In the genomic region with DNA sequence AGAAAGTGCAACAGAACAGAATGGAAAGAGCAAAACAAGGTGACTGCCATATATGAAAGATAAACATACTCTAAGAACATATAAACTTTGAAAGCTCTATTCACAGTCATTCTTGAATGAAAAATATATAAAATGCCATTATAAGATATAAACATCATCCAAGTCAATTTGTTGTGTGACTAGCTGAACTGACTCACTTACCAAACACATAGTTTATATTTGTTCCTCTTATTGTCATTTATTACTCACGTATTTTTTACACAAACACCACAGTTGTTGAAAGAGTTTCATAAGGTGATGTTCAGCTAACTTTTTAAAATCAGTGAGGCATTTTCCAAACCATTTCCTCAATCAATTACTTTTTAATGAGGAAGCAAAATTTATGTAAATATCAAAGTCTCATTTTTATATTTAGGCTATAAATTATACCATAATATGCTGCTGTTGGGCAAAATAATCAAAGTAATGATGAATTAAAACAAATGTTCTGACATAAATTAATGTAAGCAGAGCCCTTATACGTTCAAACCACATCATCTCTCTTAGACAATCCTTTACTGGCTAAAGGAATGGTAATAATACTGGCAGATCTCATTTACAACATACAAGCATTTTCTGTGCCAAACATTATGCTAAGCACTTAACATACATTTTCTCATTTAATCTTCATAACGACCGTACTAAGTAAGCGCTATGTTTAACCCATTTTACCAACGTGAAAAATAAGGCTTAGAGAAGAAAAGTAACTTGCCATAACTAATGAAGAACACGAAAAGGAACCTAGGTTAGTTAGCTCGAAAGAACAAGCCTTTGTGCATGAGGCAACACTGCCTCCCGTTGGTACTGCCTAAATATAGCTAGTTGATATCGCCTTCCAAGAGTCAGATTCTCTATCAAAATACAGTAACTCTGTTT, we compare ENCODE assay signal across 8 cellular contexts. TPM values are rescaled to one million over a fixed set of nuclear protein-coding genes. Genes with fewer than 3 reads are reported as not detected.
DNase-seq lines count a peak whose midpoint lies in the region; ATAC-seq, FAIRE-seq and TF ChIP-seq lines count a peak whose summit lies in the region.

No MANE protein-coding gene starts in this region.

- no peaks in the 10 kb centered on the region for H3K9me3 ChIP-seq in Panc1 (ENCODE audit: control insufficient read depth, insufficient read depth, low read depth, low read length)
- H3K9me3 ChIP-seq in iPS-18a (ENCODE audit: control insufficient read depth, low read depth, low read length), result no peaks in the 10 kb centered on the region

- intact Hi-C loops in Panc1 (cut with micrococcal nuclease; ENCODE audit: unreplicated experiment), result loop anchor here (10.0 kb wide), 1 partner anchor 637 kb away; no protein-coding TSS in a partner anchor

- H3K4me3 ChIP-seq in Panc1 (ENCODE audit: low read depth in 2 of 2, low read length in 2 of 2) (no peak overlapping the region), iPS-18a (ENCODE audit: low read length) (peak overlapping the region; percentile 22)

- POLR2A ChIA-PET in Panc1 (lab: Charles Lee), result no interaction called here

- H3K27ac ChIP-seq in Panc1 (ENCODE audit: low read length) (no peak overlapping the region), iPS-18a (ENCODE audit: low read length) (peak overlapping the region; percentile 52)

- ATAC-seq in GM19372 (IDR thresholded peaks at IDR 0.05; ENCODE audit: low read depth, unreplicated experiment) (peak; percentile 75), HG03432 (IDR thresholded peaks at IDR 0.05; ENCODE audit: unreplicated experiment) (peak; percentile 83), Panc1 (peak; percentile 73; the same call in 1 of the 2 replicates)

- peak; percentile 55 for FAIRE-seq in D721Med (lab: Jason Lieb, UNC)

- CTCF ChIA-PET in Panc1 (lab: Charles Lee), result no interaction called here

- TF ChIP-seq CTCF in D721Med (IDR thresholded peaks at IDR 0.05; ENCODE audit: insufficient read depth, missing control alignments), result peak; percentile 79
- peak; percentile 68; the same call in 1 of the 2 replicates for TF ChIP-seq CTCF in Panc1 (IDR thresholded peaks at IDR 0.05)

- H3K9ac ChIP-seq in iPS-18a (ENCODE audit: low read length), result peak overlapping the region; percentile 12

- peak overlapping the region; percentile 74 for H3K4me3 Mint-ChIP-seq in activated naive CD8-positive, alpha-beta T cell treated with anti-CD3 and anti-CD28 coated beads for 36 hours

- no peaks in the 10 kb centered on the region for H3K4me1 ChIP-seq in Panc1 (ENCODE audit: control insufficient read depth, insufficient read depth, low read length)
- H3K4me1 ChIP-seq in iPS-18a (ENCODE audit: control insufficient read depth, low read depth, low read length), result peaks cover 52% of the 10 kb centered on the region

- peaks cover 74% of the 10 kb centered on the region for H3K4me1 Mint-ChIP-seq in activated naive CD8-positive, alpha-beta T cell treated with anti-CD3 and anti-CD28 coated beads for 36 hours

- H3K27me3 ChIP-seq in Panc1 (ENCODE audit: control insufficient read depth, insufficient read depth, low read length) (no peaks in the 10 kb centered on the region), iPS-18a (ENCODE audit: control insufficient read depth, insufficient read depth, low read length) (no peaks in the 10 kb centered on the region)

- no peak for DNase-seq in D721Med (ENCODE audit: insufficient read length, low spot score)
- DNase-seq in Panc1 (ENCODE audit: low read depth, low spot score), result peak; percentile 71
- DNase-seq in activated naive CD8-positive, alpha-beta T cell treated with anti-CD3 and anti-CD28 coated beads for 36 hours, result peak; percentile 49
- peak; percentile 11 to 27 for DNase-seq in stimulated activated CD8-positive, alpha-beta memory T cell treated with anti-CD3 and anti-CD28 coated beads, Interleukin-15, amount 100 ng/mL, for 4 hours (ENCODE audit: low read depth in 2 of 2)
- DNase-seq in kidney glomerular epithelial cell (lab: John Stamatoyannopoulos, UW), result no peak

- no peaks in the 10 kb centered on the region for H3K27me3 Mint-ChIP-seq in activated naive CD8-positive, alpha-beta T cell treated with anti-CD3 and anti-CD28 coated beads for 36 hours

- peaks cover 68% of the 10 kb centered on the region for H3K36me3 Mint-ChIP-seq in activated naive CD8-positive, alpha-beta T cell treated with anti-CD3 and anti-CD28 coated beads for 36 hours

- H3K36me3 ChIP-seq in Panc1 (ENCODE audit: control insufficient read depth, insufficient read depth, low read length), result no peaks in the 10 kb centered on the region
- no peaks in the 10 kb centered on the region for H3K36me3 ChIP-seq in iPS-18a (ENCODE audit: control insufficient read depth, low read depth, low read length)

- peak overlapping the region; percentile 79 for H3K27ac Mint-ChIP-seq in activated naive CD8-positive, alpha-beta T cell treated with anti-CD3 and anti-CD28 coated beads for 36 hours

- BruUV-seq in Panc1 (replicated peaks; lab: Mats Ljungman, UMichigan), result no TSS peak

- no peaks in the 10 kb centered on the region for H3K9me3 Mint-ChIP-seq in activated naive CD8-positive, alpha-beta T cell treated with anti-CD3 and anti-CD28 coated beads for 36 hours

- in situ Hi-C loops in Panc1 (cut with HindIII; ENCODE audit: low pct_unique_long_range_greater_than_20kb, low sequenced_read_pairs), result no loop called here

RNA-seq across cellular contexts. Expression of a gene that starts 7.3 kb away (rescaled TPM):
- total RNA-seq in Panc1 (2021; ENCODE audit: unreplicated experiment), result 0.15 TPM
- not detected for polyA plus RNA-seq in Panc1 (2012; ENCODE audit: insufficient read length)
- total RNA-seq in activated naive CD8-positive, alpha-beta T cell treated with anti-CD3 and anti-CD28 coated beads for 36 hours, result 10 to 100 TPM; 89.3 to 93.6 TPM

Comparison
In these comparisons a context has a peak if more than half of its experiments do, and no peak if none do; other contexts are left out.
1. DNase-seq: peak in Panc1 (single experiment), activated naive CD8-positive, alpha-beta T cell treated with anti-CD3 and anti-CD28 coated beads for 36 hours (single experiment) and stimulated activated CD8-positive, alpha-beta memory T cell treated with anti-CD3 and anti-CD28 coated beads, Interleukin-15, amount 100 ng/mL, for 4 hours (2 of 2); none in D721Med (single experiment) and kidney glomerular epithelial cell (single experiment).
2. RNA of a gene that starts 7.3 kb away (total RNA-seq): 89.3 to 93.6 TPM in activated naive CD8-positive, alpha-beta T cell treated with anti-CD3 and anti-CD28 coated beads for 36 hours; 0.15 TPM in Panc1 (single experiment); every median in the first group is over 10 times any median in the second.
3. Peak in every context shown above with its lines, with median percentiles within 50 percentile points of each other: ATAC-seq.